Comparison of ENCODE assay signal across 28 cellular contexts in genomic region chr1:43577647-43578542, GRCh38. TPM values are rescaled to one million over a fixed set of nuclear protein-coding genes. Genes with fewer than 3 reads are reported as not detected.
DNase-seq lines count a peak whose midpoint lies in the region; ATAC-seq and TF ChIP-seq lines count a peak whose summit lies in the region.
"Had no signal": no experiment of that assay in that cellular context is flagged by ENCODE, and none has a peak within 500 bp of the region (broad histone marks: within the 10 kb centered on the region; RNA-seq: fewer than 3 reads in every experiment).

No MANE protein-coding gene starts in this region.

- peaks cover 17% of the 10 kb centered on the region for H3K4me1 Mint-ChIP-seq in neural progenitor cell

- H3K27ac Mint-ChIP-seq in neural progenitor cell: peak overlapping the region; percentile 50
- H3K27ac Mint-ChIP-seq: activated naive CD8-positive, alpha-beta T cell treated with anti-CD3 and anti-CD28 coated beads for 36 hours; HFFc6; stimulated activated memory B cell treated with anti-CD40 and anti-IgM and Interleukin-4, amounts not matched to agents 10 μg/mL and 1 μg/mL and 100 μg/mL, for 72 hours; T-cell had no signal

- no peak overlapping the region for H3K4me3 ChIP-seq in esophagus (ENCODE audit: low read depth in 1 of 2, low read length in 2 of 2)
- no peak overlapping the region for H3K4me3 ChIP-seq in neural progenitor cell
- no peak overlapping the region for H3K4me3 ChIP-seq in thyroid gland (replicated peaks in 1 of 3)
- H3K4me3 ChIP-seq: cardiac muscle cell, colonic mucosa, GM23248, left ventricle myocardium inferior, upper lobe of right lung had no signal

- H3K36me3 Mint-ChIP-seq in neural progenitor cell: peaks cover 36% of the 10 kb centered on the region
- H3K36me3 Mint-ChIP-seq: activated naive CD8-positive, alpha-beta T cell treated with anti-CD3 and anti-CD28 coated beads for 36 hours; stimulated activated memory B cell treated with anti-CD40 and anti-IgM and Interleukin-4, amounts not matched to agents 10 μg/mL and 1 μg/mL and 100 μg/mL, for 72 hours; T-cell had no signal

- no peaks in the 10 kb centered on the region for H3K9me3 Mint-ChIP-seq in neural progenitor cell
- H3K9me3 Mint-ChIP-seq: activated naive CD8-positive, alpha-beta T cell treated with anti-CD3 and anti-CD28 coated beads for 36 hours; HFFc6; stimulated activated memory B cell treated with anti-CD40 and anti-IgM and Interleukin-4, amounts not matched to agents 10 μg/mL and 1 μg/mL and 100 μg/mL, for 72 hours; T-cell had no signal

- H3K36me3 ChIP-seq in esophagus (ENCODE audit: control insufficient read depth in 2 of 2, insufficient read depth in 2 of 2, low read length in 1 of 2): peaks cover 6 to 34% of the 10 kb centered on the region in 2 donors
- no peaks in the 10 kb centered on the region for H3K36me3 ChIP-seq in neural progenitor cell
- peaks cover 3 to 5% of the 10 kb centered on the region in 2 donors for H3K36me3 ChIP-seq in thyroid gland
- H3K36me3 ChIP-seq: colonic mucosa, left ventricle myocardium inferior had no signal

- H3K9me3 ChIP-seq in esophagus (ENCODE audit: control insufficient read depth in 2 of 2, insufficient read depth in 1 of 2, low read depth in 1 of 2, low read length in 1 of 2) (no peaks in the 10 kb centered on the region), neural progenitor cell (ENCODE audit: low read depth) (no peaks in the 10 kb centered on the region), thyroid gland (no peaks in the 10 kb centered on the region)
- H3K9me3 ChIP-seq: colonic mucosa, left ventricle myocardium inferior, upper lobe of right lung had no signal

- no peak for TF ChIP-seq POLR2A in thyroid gland (IDR thresholded peaks at IDR 0.05)

- H3F3A ChIP-seq in neural progenitor cell (ENCODE audit: low read depth): peaks cover 4% of the 10 kb centered on the region

- H3K9ac ChIP-seq in neural progenitor cell: no peak overlapping the region
- H3K9ac ChIP-seq: GM23248 had no signal

- no peak overlapping the region for H2AFZ ChIP-seq in neural progenitor cell (replicated peaks)
- H2AFZ ChIP-seq: GM23248 had no signal

- H3K27me3 ChIP-seq in esophagus (ENCODE audit: control insufficient read depth in 1 of 2, insufficient read depth in 2 of 2, low read length in 2 of 2) (no peaks in the 10 kb centered on the region), neural progenitor cell (no peaks in the 10 kb centered on the region), thyroid gland (no peaks in the 10 kb centered on the region)
- H3K27me3 ChIP-seq: cardiac muscle cell, colonic mucosa, upper lobe of right lung had no signal

- H3K4me3 Mint-ChIP-seq in neural progenitor cell: no peak overlapping the region
- H3K4me3 Mint-ChIP-seq: activated naive CD8-positive, alpha-beta T cell treated with anti-CD3 and anti-CD28 coated beads for 36 hours; HFFc6; stimulated activated memory B cell treated with anti-CD40 and anti-IgM and Interleukin-4, amounts not matched to agents 10 μg/mL and 1 μg/mL and 100 μg/mL, for 72 hours; T-cell had no signal

- peaks cover 28% of the 10 kb centered on the region for H4K20me1 ChIP-seq in neural progenitor cell (ENCODE audit: low read depth)

- H3K4me2 ChIP-seq in neural progenitor cell: no peak overlapping the region

- H3K27ac ChIP-seq in esophagus (ENCODE audit: low read depth in 2 of 2, low read length in 1 of 2) (peak overlapping the region; percentile 14 to 73), neural progenitor cell (no peak overlapping the region), thyroid gland (peak overlapping the region in 1 of 3 donors; percentile 57)
- H3K27ac ChIP-seq: C4-2B, cardiac muscle cell, colonic mucosa, epithelial cell of prostate, GM23248, left ventricle myocardium inferior, upper lobe of right lung, WERI-Rb-1 had no signal

- no peak for ATAC-seq in GM21526 (IDR thresholded peaks at IDR 0.05; ENCODE audit: low FRiP score, unreplicated experiment)
- ATAC-seq: stimulated activated memory B cell treated with anti-CD40 and anti-IgM and Interleukin-4, amounts not matched to agents 10 μg/mL and 1 μg/mL and 100 μg/mL, for 72 hours; T-cell; upper lobe of right lung had no signal

- no peaks in the 10 kb centered on the region for H3K79me2 ChIP-seq in neural progenitor cell (ENCODE audit: low read depth)

- WGBS in esophagus, 2 donors: 49 to 76% methylated on average over 17 to 18 of the region's 18 CpGs
- WGBS in thyroid gland, 2 donors: 40 to 46% methylated on average over 14 to 17 of the region's 18 CpGs

- H3K4me1 ChIP-seq in esophagus (ENCODE audit: control insufficient read depth in 2 of 2, insufficient read depth in 2 of 2, low read length in 1 of 2): peaks cover 16 to 42% of the 10 kb centered on the region in 2 donors
- peaks cover 16% of the 10 kb centered on the region for H3K4me1 ChIP-seq in neural progenitor cell
- H3K4me1 ChIP-seq in thyroid gland: peaks cover 10 to 15% of the 10 kb centered on the region in 2 donors
- H3K4me1 ChIP-seq: colonic mucosa, upper lobe of right lung had no signal

- DNase-seq in NCI-H2227 (lab: John Stamatoyannopoulos, UW; ENCODE audit: unreplicated experiment): peak; percentile 20
- DNase-seq in NCI-H2227 treated with DMSO at 0.1 percent for 48 hours (lab: John Stamatoyannopoulos, UW): no peak
- no peak for DNase-seq in neural progenitor cell (ENCODE audit: low spot score)
- peak; percentile 55 to 59 for DNase-seq in thyroid gland
- DNase-seq in germinal center (ENCODE audit: low spot score): no peak
- no peak for DNase-seq in activated naive CD4-positive, alpha-beta T cell (lab: John Stamatoyannopoulos, UW)
- DNase-seq: 8988T; activated CD4-positive, alpha-beta T cell treated with anti-CD3 and anti-CD28 coated beads for 48 hours; activated naive CD8-positive, alpha-beta T cell treated with anti-CD3 and anti-CD28 coated beads for 36 hours; activated T-cell treated with anti-CD3 and anti-CD28 coated beads for 4 hours; aorta; colonic mucosa; effector CD4-positive, alpha-beta T cell; GM23248; HFFc6; left ventricle myocardium inferior; NCI-H1092 treated with DMSO at 0.1 percent for 48 hours; NCI-H2029 treated with DMSO at 0.1 percent for 48 hours; NCI-H748 treated with DMSO at 0.1 percent for 48 hours; T-cell; upper lobe of right lung; WERI-Rb-1 had no signal

- no peaks in the 10 kb centered on the region for H3K27me3 Mint-ChIP-seq in neural progenitor cell (ENCODE audit: insufficient read depth, low read depth)
- H3K27me3 Mint-ChIP-seq: activated naive CD8-positive, alpha-beta T cell treated with anti-CD3 and anti-CD28 coated beads for 36 hours; stimulated activated memory B cell treated with anti-CD40 and anti-IgM and Interleukin-4, amounts not matched to agents 10 μg/mL and 1 μg/mL and 100 μg/mL, for 72 hours; T-cell had no signal

- TF ChIP-seq CTCF in neural progenitor cell (IDR thresholded peaks at IDR 0.05) (no peak), thyroid gland (IDR thresholded peaks at IDR 0.05) (no peak)

- intact Hi-C loops in thyroid gland (cut with DNase I): no loop called here

RNA-seq across cellular contexts. Expression of gene PTPRF, which starts 47.2 kb away (rescaled TPM):
- polyA plus RNA-seq in esophagus: 10 to 100 TPM; 62.7 to 69.9 TPM
- total RNA-seq in neural progenitor cell (ENCODE audit: low replicate concordance) (71.1 and 119 TPM in 2 replicates), thyroid gland (10 to 100 TPM; 53.2 to 80.6 (median 71.7) TPM)

Comparison
In these comparisons a context has a peak if more than half of its experiments do, and no peak if none do; other contexts are left out.
1. DNase-seq: peak in NCI-H2227 (single experiment) and thyroid gland (2 of 2); none in NCI-H2227 treated with DMSO at 0.1 percent for 48 hours (single experiment), neural progenitor cell (single experiment), germinal center (single experiment) and activated naive CD4-positive, alpha-beta T cell (0 of 4).